ENCODE assay signal across 1 cellular context in the genomic region with DNA sequence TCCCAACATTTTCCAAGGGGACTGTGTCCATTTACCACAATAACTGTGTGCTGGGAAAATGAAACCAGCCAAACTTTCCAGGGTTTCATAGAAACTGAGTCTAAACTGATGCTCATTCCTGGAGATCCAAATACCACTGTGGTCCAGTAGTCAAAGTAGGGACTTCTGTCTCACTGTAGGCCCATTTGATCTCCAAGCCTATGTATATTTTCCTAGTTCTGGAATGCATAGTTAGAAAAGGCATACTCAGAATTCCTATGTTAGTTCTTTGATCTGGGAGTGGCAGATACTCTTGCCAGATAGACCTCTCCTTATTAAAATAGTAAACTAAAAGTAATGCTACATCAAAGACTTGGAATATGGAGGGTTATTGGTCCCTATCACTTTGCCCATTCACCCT.
TF ChIP-seq lines count a peak whose summit lies in the region.

No MANE protein-coding gene starts in this region.

TF ChIP-seq in IMR-90, 13 proteins besides CTCF, POLR2A, EP300 and RAD21:
- TF ChIP-seq FOS (IDR thresholded peaks at IDR 0.05; ENCODE audit: low read depth, low read length), result no peak
- TF ChIP-seq RCOR1 (IDR thresholded peaks at IDR 0.05; ENCODE audit: insufficient replicate concordance, low read length), result no peak
- TF ChIP-seq, protein P1, sequence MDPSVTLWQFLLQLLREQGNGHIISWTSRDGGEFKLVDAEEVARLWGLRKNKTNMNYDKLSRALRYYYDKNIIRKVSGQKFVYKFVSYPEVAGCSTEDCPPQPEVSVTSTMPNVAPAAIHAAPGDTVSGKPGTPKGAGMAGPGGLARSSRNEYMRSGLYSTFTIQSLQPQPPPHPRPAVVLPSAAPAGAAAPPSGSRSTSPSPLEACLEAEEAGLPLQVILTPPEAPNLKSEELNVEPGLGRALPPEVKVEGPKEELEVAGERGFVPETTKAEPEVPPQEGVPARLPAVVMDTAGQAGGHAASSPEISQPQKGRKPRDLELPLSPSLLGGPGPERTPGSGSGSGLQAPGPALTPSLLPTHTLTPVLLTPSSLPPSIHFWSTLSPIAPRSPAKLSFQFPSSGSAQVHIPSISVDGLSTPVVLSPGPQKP (IDR thresholded peaks at IDR 0.05; ENCODE audit: borderline replicate concordance, low read depth, low read length), result no peak
- no peak for TF ChIP-seq NFE2L2 (IDR thresholded peaks at IDR 0.05; ENCODE audit: low read depth, low read length)
